ENCODE assay signal across 1 cellular context in the genomic region with DNA sequence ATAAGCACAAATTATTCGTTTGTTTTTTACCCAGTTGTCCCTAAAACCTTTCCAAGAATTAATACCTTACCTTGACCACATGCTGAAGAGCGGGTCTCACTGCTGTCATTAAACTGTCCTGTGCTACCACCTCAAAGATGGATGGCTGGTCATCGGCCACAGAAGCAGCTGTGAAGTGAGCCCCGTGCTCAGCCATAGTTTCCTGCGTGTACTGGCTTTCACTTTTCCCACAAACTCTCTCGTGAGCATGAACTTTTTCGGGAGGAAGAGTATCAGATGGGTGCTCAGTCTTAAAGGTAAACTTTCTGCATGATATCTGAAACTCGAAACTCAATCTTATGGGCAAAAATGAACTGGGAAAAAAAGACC.
TF ChIP-seq lines count a peak whose summit lies in the region.

No MANE protein-coding gene starts in this region.

TF ChIP-seq in H1, 55 proteins besides CTCF, POLR2A, EP300 and RAD21:
- TF ChIP-seq RXRA (IDR thresholded peaks at IDR 0.05; ENCODE audit: insufficient read depth, low read depth, low read length): no peak
- TF ChIP-seq KDM1A (IDR thresholded peaks at IDR 0.05; ENCODE audit: borderline replicate concordance, low read length): no peak
- no peak for TF ChIP-seq BRCA1 (IDR thresholded peaks at IDR 0.05; ENCODE audit: low read depth, low read length)
- no peak for TF ChIP-seq PHF8 (conservative IDR thresholded peaks at IDR 0.05; ENCODE audit: low read depth, low read length)
- no peak for TF ChIP-seq RFX5 (IDR thresholded peaks at IDR 0.05; ENCODE audit: borderline replicate concordance, low read depth, low read length)
- no peak for TF ChIP-seq BACH1 (IDR thresholded peaks at IDR 0.05; ENCODE audit: low read length)
- no peak for TF ChIP-seq YY1 (IDR thresholded peaks at IDR 0.05; ENCODE audit: low read depth, low read length)
- no peak for TF ChIP-seq HDAC6 (IDR thresholded peaks at IDR 0.05; ENCODE audit: low read depth, low read length)
- no peak for TF ChIP-seq CHD1 (IDR thresholded peaks at IDR 0.05; ENCODE audit: low read depth, low read length)
- TF ChIP-seq TCF12 (IDR thresholded peaks at IDR 0.05; ENCODE audit: low read depth, low read length): no peak
- TF ChIP-seq KDM4A (IDR thresholded peaks at IDR 0.05; ENCODE audit: low read depth, low read length, severe bottlenecking): no peak
- no peak for TF ChIP-seq CHD2 (IDR thresholded peaks at IDR 0.05; ENCODE audit: low read length)
- no peak for TF ChIP-seq NRF1 (IDR thresholded peaks at IDR 0.05; ENCODE audit: low read depth, low read length)
- TF ChIP-seq TBP (IDR thresholded peaks at IDR 0.05; ENCODE audit: low read depth, low read length): no peak
- no peak for TF ChIP-seq CBX8 (IDR thresholded peaks at IDR 0.05; ENCODE audit: borderline replicate concordance, low read depth, low read length)
- no peak for TF ChIP-seq TAF1 (IDR thresholded peaks at IDR 0.05; ENCODE audit: low read depth, low read length)
- TF ChIP-seq, protein P1, sequence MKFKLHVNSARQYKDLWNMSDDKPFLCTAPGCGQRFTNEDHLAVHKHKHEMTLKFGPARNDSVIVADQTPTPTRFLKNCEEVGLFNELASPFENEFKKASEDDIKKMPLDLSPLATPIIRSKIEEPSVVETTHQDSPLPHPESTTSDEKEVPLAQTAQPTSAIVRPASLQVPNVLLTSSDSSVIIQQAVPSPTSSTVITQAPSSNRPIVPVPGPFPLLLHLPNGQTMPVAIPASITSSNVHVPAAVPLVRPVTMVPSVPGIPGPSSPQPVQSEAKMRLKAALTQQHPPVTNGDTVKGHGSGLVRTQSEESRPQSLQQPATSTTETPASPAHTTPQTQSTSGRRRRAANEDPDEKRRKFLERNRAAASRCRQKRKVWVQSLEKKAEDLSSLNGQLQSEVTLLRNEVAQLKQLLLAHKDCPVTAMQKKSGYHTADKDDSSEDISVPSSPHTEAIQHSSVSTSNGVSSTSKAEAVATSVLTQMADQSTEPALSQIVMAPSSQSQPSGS (IDR thresholded peaks at IDR 0.05; ENCODE audit: low read length): no peak
- no peak for TF ChIP-seq RNF2 (IDR thresholded peaks at IDR 0.05; ENCODE audit: borderline replicate concordance, low read depth, low read length, missing control alignments, poor library complexity, severe bottlenecking)
TF ChIP-seq in H1: peak in this region for 0.
